26 cellular contexts compared by ENCODE assay signal in genomic region chr11:131868769-131869482, GRCh38.
DNase-seq lines count a peak whose midpoint lies in the region; ATAC-seq and TF ChIP-seq lines count a peak whose summit lies in the region.
"Had no signal": no experiment of that assay in that cellular context is flagged by ENCODE, and none has a peak within 500 bp of the region (broad histone marks: within the 10 kb centered on the region; RNA-seq: fewer than 3 reads in every experiment).

No MANE protein-coding gene starts in this region.

- in situ Hi-C loops in mammary epithelial cell (cut with MboI; ENCODE audit: low sequenced_read_pairs in 2 of 2) (loop anchor here in 1 of 2 donors (10.0 kb wide), 1 partner anchor 46 kb away; no protein-coding TSS in a partner anchor), astrocyte of the spinal cord (cut with HindIII; ENCODE audit: low sequenced_read_pairs) (no loop called here)

- POLR2A ChIA-PET in MCF 10A (lab: Yijun Ruan, JAX), result interaction anchor here (0.6 kb wide), 1 partner anchor 1088 kb away, joined by 3 read pairs; no protein-coding TSS in a partner anchor
- POLR2A ChIA-PET in naive thymus-derived CD4-positive, alpha-beta T cell (lab: Charles Lee), result no interaction called here

- no peak overlapping the region for H3K4me2 ChIP-seq in mammary epithelial cell (ENCODE audit: insufficient read depth, low read depth, low read length)
- H3K4me2 ChIP-seq: A549 had no signal

- no peaks in the 10 kb centered on the region for H3K27me3 Mint-ChIP-seq in MCF 10A (ENCODE audit: insufficient read depth, unreplicated experiment)
- H3K27me3 Mint-ChIP-seq in naive thymus-derived CD4-positive, alpha-beta T cell, result peaks cover 0 to 6% (median 0%) of the 10 kb centered on the region in 5 donors
- no peaks in the 10 kb centered on the region for H3K27me3 Mint-ChIP-seq in osteocyte (ENCODE audit: unreplicated experiment)
- H3K27me3 Mint-ChIP-seq: activated naive CD8-positive, alpha-beta T cell treated with anti-CD3 and anti-CD28 coated beads, Interleukin-2, amount 10 ng/mL, durations not matched to agents 7 days and 5 days had no signal

- no peak for ATAC-seq in naive thymus-derived CD4-positive, alpha-beta T cell
- ATAC-seq in HG03135 (IDR thresholded peaks at IDR 0.05; ENCODE audit: unreplicated experiment) (no peak), GM18873 (IDR thresholded peaks at IDR 0.05; ENCODE audit: low FRiP score, unreplicated experiment) (no peak)
- ATAC-seq: A549; activated CD4-positive, CD25-positive, alpha-beta regulatory T cell treated with anti-CD3 and anti-CD28 coated beads, Interleukin-2, amount 50 U/mL, for 24 hours; activated CD8-positive, alpha-beta T cell treated with anti-CD3 and anti-CD28 coated beads for 36 hours; left cardiac atrium; Right ventricle myocardium inferior had no signal

- dilution Hi-C loops in mammary epithelial cell (cut with HindIII; ENCODE audit: low sequenced_read_pairs), result no loop called here

- H3K27me3 ChIP-seq in mammary epithelial cell (ENCODE audit: insufficient read depth, low read length), result no peaks in the 10 kb centered on the region
- no peaks in the 10 kb centered on the region for H3K27me3 ChIP-seq in naive thymus-derived CD4-positive, alpha-beta T cell (ENCODE audit: control insufficient read depth in 2 of 2, insufficient read depth in 2 of 2, low read length in 2 of 2)
- H3K27me3 ChIP-seq: BE2C, esophagus muscularis mucosa had no signal

- TF ChIP-seq CTCF in mammary epithelial cell (conservative IDR thresholded peaks at IDR 0.05 in 1 of 2, IDR thresholded peaks at IDR 0.05 in 1 of 2; ENCODE audit: extremely low read depth in 1 of 2, insufficient read depth in 1 of 2, low read depth in 1 of 2, low read length in 2 of 2), result no peak
- no peak for TF ChIP-seq CTCF in MCF 10A (IDR thresholded peaks at IDR 0.05; ENCODE audit: unreplicated experiment)
- TF ChIP-seq CTCF in astrocyte of the spinal cord (IDR thresholded peaks at IDR 0.05; ENCODE audit: low read depth, low read length), result no peak
- TF ChIP-seq CTCF in osteocyte (IDR thresholded peaks at IDR 0.05), result no peak

- no peak overlapping the region for H3K27ac ChIP-seq in mammary epithelial cell (ENCODE audit: insufficient read depth, low read depth, low read length)
- no peak overlapping the region for H3K27ac ChIP-seq in naive thymus-derived CD4-positive, alpha-beta T cell (ENCODE audit: low read depth, low read length)
- H3K27ac ChIP-seq: A549, esophagus muscularis mucosa, skin epidermis had no signal

- CTCF ChIA-PET in mammary epithelial cell (lab: Charles Lee; ENCODE audit: low non-redundant PET), result interaction anchor here (1.6 kb wide), 1 partner anchor 258 kb away, joined by 5 read pairs; no protein-coding TSS in a partner anchor
- CTCF ChIA-PET in MCF 10A (lab: Yijun Ruan, JAX), result interaction anchor here (0.6 kb wide), 1 partner anchor 118 kb away, joined by 3 read pairs; no protein-coding TSS in a partner anchor
- CTCF ChIA-PET in naive thymus-derived CD4-positive, alpha-beta T cell (lab: Charles Lee), result interaction anchor here (0.9 kb wide), 1 partner anchor 33 kb away, joined by 3 read pairs; no protein-coding TSS in a partner anchor

- H3K9me3 ChIP-seq in mammary epithelial cell (replicated peaks; ENCODE audit: insufficient read depth, low read length), result no peaks in the 10 kb centered on the region
- no peaks in the 10 kb centered on the region for H3K9me3 ChIP-seq in naive thymus-derived CD4-positive, alpha-beta T cell (ENCODE audit: control insufficient read depth in 2 of 3, low read length in 3 of 3)
- H3K9me3 ChIP-seq: A549, BE2C, esophagus muscularis mucosa had no signal

- intact Hi-C loops in mammary epithelial cell (cut with micrococcal nuclease), result loop anchor here (5.0 kb wide), 1 partner anchor 177 kb away; no protein-coding TSS in a partner anchor
- intact Hi-C loops in MCF 10A (cut with micrococcal nuclease), result loop anchor here (2.0 kb wide), 1 partner anchor 32 kb away; no protein-coding TSS in a partner anchor
- intact Hi-C loops in naive thymus-derived CD4-positive, alpha-beta T cell (cut with micrococcal nuclease), result loop anchor here in 1 of 2 donors (5.0 kb wide), 1 partner anchor 258 kb away; no protein-coding TSS in a partner anchor

- H3K27ac Mint-ChIP-seq in MCF 10A (ENCODE audit: low read depth, unreplicated experiment) (no peak overlapping the region), osteocyte (ENCODE audit: unreplicated experiment) (no peak overlapping the region)
- no peak overlapping the region for H3K27ac Mint-ChIP-seq in naive thymus-derived CD4-positive, alpha-beta T cell
- H3K27ac Mint-ChIP-seq: activated CD8-positive, alpha-beta T cell treated with anti-CD3 and anti-CD28 coated beads for 36 hours; activated naive CD8-positive, alpha-beta T cell treated with anti-CD3 and anti-CD28 coated beads, Interleukin-2, amount 10 ng/mL, durations not matched to agents 7 days and 5 days; memory B cell had no signal

- no TSS peak for BruUV-seq in mammary epithelial cell (replicated peaks; lab: Mats Ljungman, UMichigan)
- no TSS peak for BruUV-seq in MCF 10A (replicated peaks; lab: Mats Ljungman, UMichigan)

- H3K9ac ChIP-seq in mammary epithelial cell (ENCODE audit: insufficient read depth, low read length), result no peak overlapping the region

- no peaks in the 10 kb centered on the region for H3K79me2 ChIP-seq in mammary epithelial cell (ENCODE audit: insufficient read depth, low read length)

- 88% methylated on average over 13 of the region's 13 CpGs for WGBS in mammary epithelial cell (ENCODE audit: low coverage, missing lambda C conversion rate)

- H3K36me3 Mint-ChIP-seq in MCF 10A (ENCODE audit: insufficient read depth, unreplicated experiment), result no peaks in the 10 kb centered on the region
- H3K36me3 Mint-ChIP-seq in naive thymus-derived CD4-positive, alpha-beta T cell, result no peaks in the 10 kb centered on the region
- no peaks in the 10 kb centered on the region for H3K36me3 Mint-ChIP-seq in osteocyte (ENCODE audit: unreplicated experiment)
- H3K36me3 Mint-ChIP-seq: activated naive CD8-positive, alpha-beta T cell treated with anti-CD3 and anti-CD28 coated beads, Interleukin-2, amount 10 ng/mL, durations not matched to agents 7 days and 5 days; memory B cell had no signal

- H3K4me1 ChIP-seq in mammary epithelial cell (ENCODE audit: insufficient read depth, low read length), result peaks cover 6% of the 10 kb centered on the region
- H3K4me1 ChIP-seq in naive thymus-derived CD4-positive, alpha-beta T cell (ENCODE audit: control insufficient read depth in 2 of 2, insufficient read depth in 2 of 2, low read length in 2 of 2), result no peaks in the 10 kb centered on the region
- H3K4me1 ChIP-seq: A549, BE2C had no signal

- H3K4me3 ChIP-seq in mammary epithelial cell (replicated peaks in 1 of 3; ENCODE audit: insufficient read depth in 1 of 3, low read depth in 2 of 3, low read length in 3 of 3) (no peak overlapping the region), astrocyte of the spinal cord (ENCODE audit: low read depth, low read length) (no peak overlapping the region)
- no peak overlapping the region for H3K4me3 ChIP-seq in naive thymus-derived CD4-positive, alpha-beta T cell (ENCODE audit: low read length)
- H3K4me3 ChIP-seq: A549, esophagus muscularis mucosa, skin epidermis had no signal

- H3K36me3 ChIP-seq in mammary epithelial cell (ENCODE audit: insufficient read depth, low read length), result no peaks in the 10 kb centered on the region
- H3K36me3 ChIP-seq in naive thymus-derived CD4-positive, alpha-beta T cell (ENCODE audit: control insufficient read depth in 2 of 3, insufficient read depth in 3 of 3, low read length in 3 of 3), result no peaks in the 10 kb centered on the region
- H3K36me3 ChIP-seq: BE2C, esophagus muscularis mucosa had no signal

- H3K9me3 Mint-ChIP-seq in MCF 10A (ENCODE audit: unreplicated experiment) (peaks cover 44% of the 10 kb centered on the region), osteocyte (ENCODE audit: unreplicated experiment) (no peaks in the 10 kb centered on the region)
- peaks cover 0 to 11% (median 0%) of the 10 kb centered on the region in 11 donors for H3K9me3 Mint-ChIP-seq in naive thymus-derived CD4-positive, alpha-beta T cell

- peak overlapping the region; percentile 54 for H2AFZ ChIP-seq in mammary epithelial cell (ENCODE audit: low read depth, low read length)

- H3K4me1 Mint-ChIP-seq in MCF 10A (ENCODE audit: insufficient read depth, unreplicated experiment) (no peaks in the 10 kb centered on the region), osteocyte (ENCODE audit: unreplicated experiment) (peaks cover 8% of the 10 kb centered on the region)
- no peaks in the 10 kb centered on the region for H3K4me1 Mint-ChIP-seq in naive thymus-derived CD4-positive, alpha-beta T cell
- H3K4me1 Mint-ChIP-seq: activated naive CD8-positive, alpha-beta T cell treated with anti-CD3 and anti-CD28 coated beads, Interleukin-2, amount 10 ng/mL, durations not matched to agents 7 days and 5 days; memory B cell had no signal

- no peak for DNase-seq in mammary epithelial cell
- DNase-seq in MCF 10A (ENCODE audit: unreplicated experiment), result no peak
- peak; percentile 24 for DNase-seq in astrocyte of the spinal cord (ENCODE audit: low read depth, low spot score)
- peak; percentile 36 for DNase-seq in iPS-NIHi11 (ENCODE audit: low spot score)
- DNase-seq in naive thymus-derived CD4-positive, alpha-beta T cell, result no peak
- no peak for DNase-seq in osteocyte (ENCODE audit: extremely low spot score, unreplicated experiment)
- DNase-seq: activated CD8-positive, alpha-beta T cell treated with anti-CD3 and anti-CD28 coated beads for 36 hours; activated naive CD8-positive, alpha-beta T cell treated with anti-CD3 and anti-CD28 coated beads, Interleukin-2, amount 10 ng/mL, durations not matched to agents 7 days and 5 days; BE2C; effector memory CD4-positive, alpha-beta T cell; left cardiac atrium; NCI-H2029 treated with DMSO at 0.1 percent for 48 hours; NCI-H82; occipital lobe; OCI-M1; stimulated activated CD4-positive, alpha-beta T cell treated with anti-CD3 and anti-CD28 coated beads, Interleukin-1b, Interleukin-23, amount 100 ng/mL, for 48 hours; substantia nigra; T1000 had no signal

- no peaks in the 10 kb centered on the region for H4K20me1 ChIP-seq in mammary epithelial cell (ENCODE audit: insufficient read depth, low read length)

- no peak overlapping the region for H3K4me3 Mint-ChIP-seq in MCF 10A (ENCODE audit: unreplicated experiment)
- H3K4me3 Mint-ChIP-seq in naive thymus-derived CD4-positive, alpha-beta T cell, result no peak overlapping the region
- H3K4me3 Mint-ChIP-seq in osteocyte (ENCODE audit: unreplicated experiment), result no peak overlapping the region
- H3K4me3 Mint-ChIP-seq: activated CD8-positive, alpha-beta T cell treated with anti-CD3 and anti-CD28 coated beads for 36 hours; activated naive CD8-positive, alpha-beta T cell treated with anti-CD3 and anti-CD28 coated beads, Interleukin-2, amount 10 ng/mL, durations not matched to agents 7 days and 5 days; memory B cell had no signal

Comparison
In these comparisons a context has a peak if more than half of its experiments do, and no peak if none do; other contexts are left out.
1. DNase-seq: peak in astrocyte of the spinal cord (single experiment) and iPS-NIHi11 (single experiment); none in mammary epithelial cell (single experiment), MCF 10A (single experiment), naive thymus-derived CD4-positive, alpha-beta T cell (0 of 9) and osteocyte (single experiment).